8 cellular contexts compared by ENCODE assay signal in genomic region chr14:22982477-22983245, GRCh38. TPM values are rescaled to one million over a fixed set of nuclear protein-coding genes. Genes with fewer than 3 reads are reported as not detected.
A peak's percentile ranks its signal among the peaks of the same experiment; 100 is the strongest.
DNase-seq lines count a peak whose midpoint lies in the region; ATAC-seq and TF ChIP-seq lines count a peak whose summit lies in the region.

Gene AJUBA (minus strand): TSS chr14:22982551. CDS start chr14:22982266, 285 bp downstream.

- DNase-seq in GDM1 (lab: John Stamatoyannopoulos, UW) (peak; percentile 74), SK-MEL-5 (ENCODE audit: low read depth, low spot score) (peak; percentile 88), germinal center (ENCODE audit: low spot score) (peak; percentile 80)
- DNase-seq in activated naive CD4-positive, alpha-beta T cell treated with Interleukin-2 at 50 U/mL for 16 hours = peak; percentile 82

- H3K4me1 ChIP-seq in HUES48 (ENCODE audit: control insufficient read depth, insufficient read depth, low read length) = peaks cover 29% of the 10 kb centered on the region
- H3K4me1 ChIP-seq in neutrophil (ENCODE audit: control insufficient read depth in 1 of 2, insufficient read depth in 1 of 2, low read depth in 1 of 2, low read length in 1 of 2) = peaks cover 27 to 36% of the 10 kb centered on the region in 2 experiments
- peaks cover 0 to 52% (median 40%) of the 10 kb centered on the region in 5 donors for H3K4me1 ChIP-seq in subcutaneous abdominal adipose tissue (ENCODE audit: control insufficient read depth in 5 of 5, insufficient read depth in 5 of 5, low read length in 5 of 5)

- H3K27ac ChIP-seq in HUES48 (ENCODE audit: low read depth, low read length) = peak within 1 kb of the TSS; percentile 75
- no peak within 1 kb of the TSS for H3K27ac ChIP-seq in neutrophil
- peak within 1 kb of the TSS; percentile 39 for H3K27ac ChIP-seq in subcutaneous abdominal adipose tissue (ENCODE audit: low read depth, low read length)

- in situ Hi-C loops in SK-MEL-5 (cut with HindIII; ENCODE audit: low pct_unique_long_range_greater_than_20kb, low sequenced_read_pairs) = no loop called here

- no peak for TF ChIP-seq CTCF in neutrophil (IDR thresholded peaks at IDR 0.05)

- H3K9ac ChIP-seq in HUES48 (ENCODE audit: low read depth, low read length) (peak within 1 kb of the TSS; percentile 78), subcutaneous abdominal adipose tissue (ENCODE audit: low read length in 5 of 5) (peak within 1 kb of the TSS; percentile 30 to 76 (median 53))

- H3K9me3 ChIP-seq in HUES48 (ENCODE audit: control insufficient read depth, insufficient read depth, low read length) = no peaks in the 10 kb centered on the region
- H3K9me3 ChIP-seq in neutrophil = no peaks in the 10 kb centered on the region
- no peaks in the 10 kb centered on the region for H3K9me3 ChIP-seq in subcutaneous abdominal adipose tissue (ENCODE audit: control insufficient read depth in 5 of 5, low read length in 5 of 5)

- H3K27me3 ChIP-seq in HUES48 (ENCODE audit: control insufficient read depth, insufficient read depth, low read length) (peaks cover 8% of the 10 kb centered on the region; the same call in 1 of the 2 replicates), neutrophil (peaks cover 57% of the 10 kb centered on the region), subcutaneous abdominal adipose tissue (ENCODE audit: control insufficient read depth in 5 of 5, insufficient read depth in 4 of 5, low read length in 5 of 5) (no peaks in the 10 kb centered on the region)

- H3K36me3 ChIP-seq in HUES48 (ENCODE audit: control insufficient read depth, insufficient read depth, low read length) = peaks cover 9% of the 10 kb centered on the region
- peaks cover 9% of the 10 kb centered on the region for H3K36me3 ChIP-seq in neutrophil
- H3K36me3 ChIP-seq in subcutaneous abdominal adipose tissue (ENCODE audit: control insufficient read depth in 5 of 5, insufficient read depth in 5 of 5, low read length in 5 of 5) = peaks cover 0 to 7% (median 5%) of the 10 kb centered on the region in 5 donors

- peak within 1 kb of the TSS; percentile 88 for H3K4me3 ChIP-seq in HUES48 (ENCODE audit: low read depth, low read length)
- peak within 1 kb of the TSS; percentile 65 to 78 for H3K4me3 ChIP-seq in neutrophil (ENCODE audit: low read depth in 1 of 2, low read length in 1 of 2)
- H3K4me3 ChIP-seq in subcutaneous abdominal adipose tissue (ENCODE audit: low read depth in 1 of 5, low read length in 5 of 5) = peak within 1 kb of the TSS; percentile 82 to 93 (median 91)

- ATAC-seq in HG03039 (IDR thresholded peaks at IDR 0.05; ENCODE audit: unreplicated experiment) = no peak

RNA-seq across cellular contexts. Expression of gene AJUBA, which starts in this region (rescaled TPM):
- total RNA-seq in SK-MEL-5 (2014; rRNA removed; shearing (Covaris generic)) = 8.5 and 9.5 TPM in 2 replicates
- 8.3 and 9.2 TPM in 2 replicates for polyA plus RNA-seq in SK-MEL-5 (2015; cell fraction: cytosol; rRNA removed)
- polyA plus RNA-seq in SK-MEL-5 (2015; cell fraction: nucleus; rRNA removed) = 8.6 and 10.4 TPM in 2 replicates
